In genomic region chr1:14623090-14623489, GRCh38 we compare ENCODE assay signal across 8 cellular contexts. TPM values are rescaled to one million over a fixed set of nuclear protein-coding genes. Genes with fewer than 3 reads are reported as not detected.
"Had no signal": no experiment of that assay in that cellular context is flagged by ENCODE, and none has a peak within 500 bp of the region (broad histone marks: within the 10 kb centered on the region; RNA-seq: fewer than 3 reads in every experiment).

No MANE protein-coding gene starts in this region.

- ATAC-seq: HepG2 had no signal

- DNase-seq: IMR-90, KBM-7, KG1 had no signal

- H3K27me3 Mint-ChIP-seq: IgD-negative memory B cell had no signal

- H3K4me3 Mint-ChIP-seq: IgD-negative memory B cell had no signal

- H3K4me2 ChIP-seq: KMS-11 had no signal

- H3K27ac ChIP-seq: HL-60, KMS-11 had no signal

- H3K9ac ChIP-seq: KMS-11 had no signal

- H3K27ac Mint-ChIP-seq: IgD-negative memory B cell had no signal

- FAIRE-seq: HepG2, HTR-8/SVneo had no signal

- H3K4me1 Mint-ChIP-seq: IgD-negative memory B cell had no signal

- H3K36me3 Mint-ChIP-seq: IgD-negative memory B cell had no signal

RNA-seq across cellular contexts. Expression of gene KAZN, which starts 24.6 kb away (rescaled TPM):
- polyA plus RNA-seq: IgD-negative memory B cell had no signal
